Comparison of ENCODE assay signal across 8 cellular contexts in the genomic region with DNA sequence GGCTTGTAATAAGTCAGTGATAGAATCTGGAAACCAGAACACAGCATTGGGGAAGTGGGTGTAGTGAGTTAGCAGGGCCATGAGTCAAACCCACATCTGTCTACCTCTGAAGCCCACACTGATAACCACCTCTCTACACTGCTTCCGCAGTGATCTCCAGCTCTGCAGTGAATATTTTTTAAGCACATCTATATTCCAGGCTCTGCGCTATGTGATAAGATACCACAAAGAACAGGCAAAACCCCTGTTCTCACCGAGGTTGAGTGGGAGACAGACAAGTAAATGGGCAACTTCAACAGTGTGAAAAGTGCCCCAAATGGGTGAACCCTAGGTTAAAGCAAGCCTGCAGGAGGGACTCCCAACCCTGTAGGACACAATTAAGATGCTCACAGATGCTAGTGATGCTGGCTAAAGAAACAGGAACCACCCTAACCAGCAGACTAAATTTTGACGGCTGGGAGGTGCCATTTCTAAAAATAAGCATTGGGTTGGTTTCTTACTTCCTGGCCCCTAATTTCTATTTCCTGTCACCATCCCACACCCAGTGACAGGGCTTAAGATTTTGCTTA.
DNase-seq lines count a peak whose midpoint lies in the region; ATAC-seq and TF ChIP-seq lines count a peak whose summit lies in the region.

No MANE protein-coding gene starts in this region.

- WGBS in transverse colon (ENCODE audit: low coverage in 1 of 2), 2 donors, result 67 to 82% methylated on average over 2 to 4 of the region's 4 CpGs
- 58% methylated on average over 4 of the region's 4 CpGs for WGBS in esophagus squamous epithelium, 2 donors

- H3K27ac ChIP-seq in coronary artery (no peak overlapping the region), transverse colon (no peak overlapping the region), esophagus squamous epithelium (no peak overlapping the region)

- intact Hi-C loops in transverse colon (cut with DNase I; ENCODE audit: low total_unique reads) (no loop called here), esophagus squamous epithelium (cut with DNase I) (loop anchor here (5.0 kb wide), 2 partner anchors 388 to 428 kb away; no protein-coding TSS in a partner anchor)

- H3K27me3 ChIP-seq in transverse colon, result no peaks in the 10 kb centered on the region
- no peaks in the 10 kb centered on the region for H3K27me3 ChIP-seq in esophagus squamous epithelium

- TF ChIP-seq EP300 in transverse colon (IDR thresholded peaks at IDR 0.05; ENCODE audit: low read depth), result no peak

- peak; percentile 49 for ATAC-seq in GM18517 (IDR thresholded peaks at IDR 0.05; ENCODE audit: unreplicated experiment)
- peak; percentile 54 for ATAC-seq in HG02840 (IDR thresholded peaks at IDR 0.05; ENCODE audit: low FRiP score, unreplicated experiment)
- ATAC-seq in esophagus mucosa, result peak; percentile 56

- H3K4me3 ChIP-seq in coronary artery (no peak overlapping the region), transverse colon (no peak overlapping the region), esophagus squamous epithelium (no peak overlapping the region)

- no peak for TF ChIP-seq POLR2A in transverse colon (IDR thresholded peaks at IDR 0.05)
- TF ChIP-seq POLR2A in esophagus squamous epithelium (IDR thresholded peaks at IDR 0.05), result no peak

- H3K36me3 ChIP-seq in transverse colon, result no peaks in the 10 kb centered on the region
- H3K36me3 ChIP-seq in esophagus squamous epithelium, result no peaks in the 10 kb centered on the region

- H3K9me3 ChIP-seq in transverse colon, result no peaks in the 10 kb centered on the region
- no peaks in the 10 kb centered on the region for H3K9me3 ChIP-seq in esophagus squamous epithelium

- in situ Hi-C loops in transverse colon (cut with MboI; ENCODE audit: low pct_ligation_motif_present in 1 of 4, low pct_unique_long_range_greater_than_20kb in 1 of 4, low sequenced_read_pairs in 3 of 4), result loop anchor here in 3 of 4 donors (10.0 kb wide), 2 partner anchors 376 to 426 kb away; a partner anchor contains a TSS

- DNase-seq in OCI-M1 (lab: John Stamatoyannopoulos, UW) (peak; percentile 71), coronary artery (ENCODE audit: low spot score) (no peak), cerebellar nuclear complex (lab: John Stamatoyannopoulos, UW) (no peak), transverse colon (no peak), esophagus squamous epithelium (lab: John Stamatoyannopoulos, UW) (no peak)

- no peaks in the 10 kb centered on the region for H3K4me1 ChIP-seq in transverse colon
- H3K4me1 ChIP-seq in esophagus squamous epithelium, result peaks cover 0 to 25% (median 0%) of the 10 kb centered on the region in 3 donors

- TF ChIP-seq CTCF in coronary artery (IDR thresholded peaks at IDR 0.05), result no peak
- no peak for TF ChIP-seq CTCF in transverse colon (IDR thresholded peaks at IDR 0.05)
- TF ChIP-seq CTCF in esophagus squamous epithelium (IDR thresholded peaks at IDR 0.05), result no peak
